8 cellular contexts compared by ENCODE assay signal in genomic region chr10:119445311-119445934, GRCh38.
DNase-seq lines count a peak whose midpoint lies in the region; ATAC-seq and TF ChIP-seq lines count a peak whose summit lies in the region.

No MANE protein-coding gene starts in this region.

- H3K4me1 ChIP-seq in KMS-11 (ENCODE audit: low read depth, poor library complexity, severe bottlenecking) (no peaks in the 10 kb centered on the region), upper lobe of left lung (peaks cover 0 to 14% (median 12%) of the 10 kb centered on the region in 4 donors)

- peaks cover 9% of the 10 kb centered on the region for H3K4me1 Mint-ChIP-seq in activated naive CD4-positive, alpha-beta T cell treated with anti-CD3 and anti-CD28 coated beads for 36 hours (ENCODE audit: low read depth)
- H3K4me1 Mint-ChIP-seq in glutamatergic neuron (ENCODE audit: low read depth, unreplicated experiment), result peaks cover 30% of the 10 kb centered on the region

- WGBS in upper lobe of left lung, 2 donors, result 23 to 34% methylated on average over 7 to 10 of the region's 10 CpGs

- no peak overlapping the region for H3K27ac Mint-ChIP-seq in activated naive CD4-positive, alpha-beta T cell treated with anti-CD3 and anti-CD28 coated beads for 36 hours
- H3K27ac Mint-ChIP-seq in glutamatergic neuron (ENCODE audit: unreplicated experiment), result peak overlapping the region; percentile 92

- H4K20me1 ChIP-seq in KMS-11 (ENCODE audit: insufficient read depth), result no peaks in the 10 kb centered on the region

- no peak overlapping the region for H3K9ac ChIP-seq in KMS-11

- no peaks in the 10 kb centered on the region for H3K36me3 ChIP-seq in KMS-11 (ENCODE audit: insufficient read depth)
- H3K36me3 ChIP-seq in upper lobe of left lung, result peaks cover 0 to 85% (median 40%) of the 10 kb centered on the region in 4 donors

- no peaks in the 10 kb centered on the region for H3K9me3 ChIP-seq in upper lobe of left lung

- no peak for TF ChIP-seq EP300 in upper lobe of left lung (IDR thresholded peaks at IDR 0.05)

- no peak overlapping the region for H3K4me3 Mint-ChIP-seq in activated naive CD4-positive, alpha-beta T cell treated with anti-CD3 and anti-CD28 coated beads for 36 hours
- no peak overlapping the region for H3K4me3 Mint-ChIP-seq in glutamatergic neuron (ENCODE audit: unreplicated experiment)

- no peak overlapping the region for H3K27ac ChIP-seq in KMS-11
- peak overlapping the region in 3 of 4 donors; percentile 26 to 60 (median 40) for H3K27ac ChIP-seq in upper lobe of left lung

- no peak overlapping the region for H3K4me2 ChIP-seq in KMS-11

- H2AFZ ChIP-seq in KMS-11 (ENCODE audit: low read depth), result no peak overlapping the region

- TF ChIP-seq CTCF in AG09319 (IDR thresholded peaks at IDR 0.05; ENCODE audit: low read depth, low read length) (peak; percentile 96), KMS-11 (conservative IDR thresholded peaks at IDR 0.05; ENCODE audit: low read depth, low read length) (peak; percentile 88), glutamatergic neuron (IDR thresholded peaks at IDR 0.05; ENCODE audit: partially characterized antibody, unreplicated experiment) (peak; percentile 99), upper lobe of left lung (IDR thresholded peaks at IDR 0.05) (peak; percentile 86 to 98 (median 92))

- H3K79me2 ChIP-seq in KMS-11 (ENCODE audit: insufficient read depth, low read depth), result no peaks in the 10 kb centered on the region

- no peaks in the 10 kb centered on the region for H3K9me3 Mint-ChIP-seq in activated naive CD4-positive, alpha-beta T cell treated with anti-CD3 and anti-CD28 coated beads for 36 hours
- H3K9me3 Mint-ChIP-seq in glutamatergic neuron (ENCODE audit: unreplicated experiment), result peaks cover 25% of the 10 kb centered on the region

- intact Hi-C loops in activated naive CD4-positive, alpha-beta T cell treated with anti-CD3 and anti-CD28 coated beads for 36 hours (cut with micrococcal nuclease), result loop anchor here (1.0 to 2.0 kb wide), 6 partner anchors 44 to 313 kb away; partner anchors contain the start of gene GRK5

- no peak for TF ChIP-seq POLR2A in upper lobe of left lung (IDR thresholded peaks at IDR 0.05)

- peaks cover 1% of the 10 kb centered on the region for H3K36me3 Mint-ChIP-seq in activated naive CD4-positive, alpha-beta T cell treated with anti-CD3 and anti-CD28 coated beads for 36 hours (ENCODE audit: low read depth)
- H3K36me3 Mint-ChIP-seq in glutamatergic neuron (ENCODE audit: unreplicated experiment), result peaks cover 11% of the 10 kb centered on the region

- peak; percentile 44 for DNase-seq in AG09319 (ENCODE audit: extremely low read depth, low read depth)
- DNase-seq in SK-N-DZ (ENCODE audit: low spot score), result peak; percentile 80
- peak; percentile 92 for DNase-seq in activated naive CD4-positive, alpha-beta T cell treated with anti-CD3 and anti-CD28 coated beads for 36 hours
- peak; percentile 90 for DNase-seq in glutamatergic neuron
- DNase-seq in pons (ENCODE audit: low spot score), result peak; percentile 66
- peak in 1 of 2 donors; percentile 87 for DNase-seq in upper lobe of left lung

- H3K27me3 ChIP-seq in KMS-11 (ENCODE audit: insufficient read depth, low read depth) (no peaks in the 10 kb centered on the region), upper lobe of left lung (no peaks in the 10 kb centered on the region)

- CTCF ChIA-PET in activated naive CD4-positive, alpha-beta T cell treated with anti-CD3 and anti-CD28 coated beads for 36 hours (lab: Charles Lee), result interaction anchor here (0.6 to 4.5 kb wide), 32 partner anchors 9 to 1989 kb away, joined by 3 to 67 read pairs (median 4); partner anchors contain the start of genes GRK5 and RGS10

- no peak overlapping the region for H3K4me3 ChIP-seq in KMS-11 (IDR thresholded peaks at IDR 0.05; ENCODE audit: insufficient read depth, low read depth, low read length)
- H3K4me3 ChIP-seq in upper lobe of left lung, result no peak overlapping the region

- no peaks in the 10 kb centered on the region for H3K27me3 Mint-ChIP-seq in activated naive CD4-positive, alpha-beta T cell treated with anti-CD3 and anti-CD28 coated beads for 36 hours (ENCODE audit: low read depth)
- H3K27me3 Mint-ChIP-seq in glutamatergic neuron (ENCODE audit: unreplicated experiment), result peaks cover 8% of the 10 kb centered on the region

- ATAC-seq in GM18858 (IDR thresholded peaks at IDR 0.05; ENCODE audit: unreplicated experiment) (peak; percentile 43), upper lobe of left lung (ENCODE audit: low FRiP score in 2 of 2) (peak; percentile 65 to 80)
